ENCODE assay signal across 7 cellular contexts in the genomic region with DNA sequence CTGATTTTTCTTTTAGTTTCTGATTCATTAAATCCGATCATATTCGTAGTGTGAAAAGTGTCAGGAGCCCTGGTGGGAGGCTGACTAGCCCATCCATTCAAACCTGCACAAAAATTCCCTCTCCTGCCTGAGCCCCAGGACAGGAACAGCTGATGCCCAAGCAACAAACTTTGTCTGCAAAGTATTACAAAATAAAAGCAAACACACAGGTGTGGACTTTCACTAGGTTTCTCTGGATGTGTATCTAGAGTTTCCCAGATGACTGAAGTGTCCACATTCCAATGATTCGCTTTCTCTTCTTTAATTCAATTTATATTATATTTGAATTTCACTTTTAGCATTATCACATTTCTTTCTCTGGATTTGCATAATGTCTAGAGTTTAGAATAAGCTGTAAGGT. TPM values are rescaled to one million over a fixed set of nuclear protein-coding genes. Genes with fewer than 3 reads are reported as not detected.
"Had no signal": no experiment of that assay in that cellular context is flagged by ENCODE, and none has a peak within 500 bp of the region (broad histone marks: within the 10 kb centered on the region; RNA-seq: fewer than 3 reads in every experiment).

No MANE protein-coding gene starts in this region.

- ATAC-seq: GM12878 had no signal

- H3K4me3 ChIP-seq: GM12878 had no signal

- DNase-seq: GDM1, GF-D8 had no signal

- FAIRE-seq: G401.6, GM12892, GM18507 had no signal

RNA-seq across cellular contexts. Expression of gene FAM9B, which starts 18.2 kb away (rescaled TPM):
- total RNA-seq: G401, GM12878 had no signal
- polyA plus RNA-seq: GM12878 had no signal
